In the genomic region with DNA sequence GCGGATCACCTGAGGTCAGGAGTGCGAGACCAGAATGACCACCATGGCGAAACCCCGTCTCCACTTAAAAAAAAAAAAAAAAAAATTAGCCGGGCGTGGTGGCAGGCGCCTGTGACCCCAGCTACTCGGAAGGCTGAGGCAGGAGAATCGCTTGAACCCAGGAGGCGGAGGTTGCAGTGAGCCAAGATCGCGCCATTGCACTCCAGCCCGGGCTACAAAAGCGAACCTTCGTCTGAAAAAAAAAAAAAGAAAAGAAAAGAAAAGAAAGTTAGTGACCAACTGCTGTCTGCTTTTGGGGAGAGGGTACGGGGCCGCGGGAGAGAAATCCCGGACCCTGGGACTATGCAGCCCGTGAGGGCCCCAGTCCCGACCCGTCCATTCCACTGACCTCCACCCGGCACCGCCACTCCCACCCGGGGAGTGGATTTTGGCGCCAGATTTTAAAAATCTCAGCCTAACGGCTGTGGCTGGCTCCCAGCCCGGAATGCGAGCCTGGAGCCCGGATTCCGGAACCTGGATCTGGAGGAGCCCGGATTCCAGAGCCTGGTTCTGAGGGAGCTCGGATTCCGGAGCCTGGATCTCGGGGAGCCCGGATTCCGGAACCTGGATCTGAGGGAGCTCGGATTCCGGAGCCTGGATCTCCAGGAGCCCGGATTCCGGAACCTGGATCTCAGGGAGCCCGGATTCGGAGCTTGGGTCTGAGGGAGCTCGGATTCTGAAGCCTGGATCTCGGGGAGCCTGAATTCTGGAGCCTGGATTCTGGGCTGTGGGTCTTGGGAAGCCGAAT, we compare ENCODE assay signal across 8 cellular contexts. TPM values are rescaled to one million over a fixed set of nuclear protein-coding genes. Genes with fewer than 3 reads are reported as not detected.
A peak's percentile ranks its signal among the peaks of the same experiment; 100 is the strongest.
DNase-seq lines count a peak whose midpoint lies in the region; ATAC-seq and TF ChIP-seq lines count a peak whose summit lies in the region.

No MANE protein-coding gene starts in this region.

- peak overlapping the region; percentile 83 for H2AFZ ChIP-seq in neural progenitor cell (replicated peaks)

- no peaks in the 10 kb centered on the region for H3K36me3 Mint-ChIP-seq in CD4-positive, alpha-beta T cell (ENCODE audit: low read depth)
- no peaks in the 10 kb centered on the region for H3K36me3 Mint-ChIP-seq in activated CD8-positive, alpha-beta T cell treated with anti-CD3 and anti-CD28 coated beads for 36 hours (ENCODE audit: low read depth)
- H3K36me3 Mint-ChIP-seq in neural progenitor cell, result no peaks in the 10 kb centered on the region

- peak overlapping the region; percentile 73 for H3K9ac ChIP-seq in HUES6 (ENCODE audit: low read length)
- H3K9ac ChIP-seq in neural progenitor cell, result no peak overlapping the region

- no peak overlapping the region for H3K27ac ChIP-seq in CD4-positive, alpha-beta T cell (ENCODE audit: low read depth, low read length)
- H3K27ac ChIP-seq in HUES6 (ENCODE audit: low read depth, low read length) (peak overlapping the region; percentile 68; the same call in 1 of the 2 replicates), neural progenitor cell (peak overlapping the region; percentile 84)

- peaks cover 10% of the 10 kb centered on the region for H3F3A ChIP-seq in neural progenitor cell (ENCODE audit: low read depth)

- H3K27ac Mint-ChIP-seq in CD4-positive, alpha-beta T cell, result no peak overlapping the region
- peak overlapping the region; percentile 61 for H3K27ac Mint-ChIP-seq in activated CD8-positive, alpha-beta T cell treated with anti-CD3 and anti-CD28 coated beads for 36 hours
- H3K27ac Mint-ChIP-seq in neural progenitor cell, result no peak overlapping the region

- no peak for DNase-seq in CD4-positive, alpha-beta T cell
- no peak for DNase-seq in activated CD8-positive, alpha-beta T cell treated with anti-CD3 and anti-CD28 coated beads for 36 hours
- DNase-seq in globus pallidus (ENCODE audit: low spot score) (peak; percentile 65), neural progenitor cell (ENCODE audit: low spot score) (peak; percentile 99), GDM1 (lab: John Stamatoyannopoulos, UW) (no peak)
- DNase-seq in stimulated activated CD8-positive, alpha-beta memory T cell treated with anti-CD3 and anti-CD28 coated beads, Interleukin-4, amount 100 ng/mL, for 48 hours, result no peak

- H3K9me3 ChIP-seq in CD4-positive, alpha-beta T cell (ENCODE audit: control insufficient read depth, low read length), result no peaks in the 10 kb centered on the region
- H3K9me3 ChIP-seq in HUES6 (ENCODE audit: control insufficient read depth, insufficient read depth, low read depth, low read length) (no peaks in the 10 kb centered on the region), neural progenitor cell (ENCODE audit: low read depth) (no peaks in the 10 kb centered on the region)

- H4K20me1 ChIP-seq in neural progenitor cell (ENCODE audit: low read depth), result no peaks in the 10 kb centered on the region

- intact Hi-C loops in CD4-positive, alpha-beta T cell (cut with DNase I, micrococcal nuclease), result no loop called here
- intact Hi-C loops in activated CD8-positive, alpha-beta T cell treated with anti-CD3 and anti-CD28 coated beads for 36 hours (cut with micrococcal nuclease), result no loop called here

- no peak for ATAC-seq in CD4-positive, alpha-beta T cell (ENCODE audit: poor library complexity)
- ATAC-seq in activated CD8-positive, alpha-beta T cell treated with anti-CD3 and anti-CD28 coated beads for 36 hours, result no peak
- ATAC-seq in GM21360 (IDR thresholded peaks at IDR 0.05; ENCODE audit: unreplicated experiment), result no peak

- no peaks in the 10 kb centered on the region for H3K9me3 Mint-ChIP-seq in CD4-positive, alpha-beta T cell
- H3K9me3 Mint-ChIP-seq in activated CD8-positive, alpha-beta T cell treated with anti-CD3 and anti-CD28 coated beads for 36 hours, result no peaks in the 10 kb centered on the region
- no peaks in the 10 kb centered on the region for H3K9me3 Mint-ChIP-seq in neural progenitor cell

- no peaks in the 10 kb centered on the region for H3K4me1 Mint-ChIP-seq in CD4-positive, alpha-beta T cell (ENCODE audit: low read depth)
- H3K4me1 Mint-ChIP-seq in activated CD8-positive, alpha-beta T cell treated with anti-CD3 and anti-CD28 coated beads for 36 hours (ENCODE audit: low read depth), result peaks cover 10% of the 10 kb centered on the region
- peaks cover 11% of the 10 kb centered on the region for H3K4me1 Mint-ChIP-seq in neural progenitor cell

- H3K27me3 Mint-ChIP-seq in CD4-positive, alpha-beta T cell, result no peaks in the 10 kb centered on the region
- H3K27me3 Mint-ChIP-seq in activated CD8-positive, alpha-beta T cell treated with anti-CD3 and anti-CD28 coated beads for 36 hours, result no peaks in the 10 kb centered on the region
- H3K27me3 Mint-ChIP-seq in neural progenitor cell (ENCODE audit: insufficient read depth, low read depth), result peaks cover 5% of the 10 kb centered on the region

- H3K4me3 ChIP-seq in HUES6 (ENCODE audit: low read depth, low read length), result peak overlapping the region; percentile 63
- peak overlapping the region; percentile 52 for H3K4me3 ChIP-seq in neural progenitor cell

- H3K27me3 ChIP-seq in CD4-positive, alpha-beta T cell (ENCODE audit: control insufficient read depth, insufficient read depth, low read length), result no peaks in the 10 kb centered on the region
- H3K27me3 ChIP-seq in HUES6 (ENCODE audit: control insufficient read depth, insufficient read depth, low read length) (no peaks in the 10 kb centered on the region), neural progenitor cell (no peaks in the 10 kb centered on the region)

- H3K4me1 ChIP-seq in HUES6 (ENCODE audit: control insufficient read depth, insufficient read depth, low read length) (peaks cover 2% of the 10 kb centered on the region; the same call in 1 of the 2 replicates), neural progenitor cell (no peaks in the 10 kb centered on the region)

- TF ChIP-seq CTCF in CD4-positive, alpha-beta T cell (IDR thresholded peaks at IDR 0.05), result no peak
- TF ChIP-seq CTCF in activated CD8-positive, alpha-beta T cell treated with anti-CD3 and anti-CD28 coated beads for 36 hours (IDR thresholded peaks at IDR 0.05), result no peak
- no peak for TF ChIP-seq CTCF in neural progenitor cell (IDR thresholded peaks at IDR 0.05)

- H3K36me3 ChIP-seq in HUES6 (ENCODE audit: control insufficient read depth, insufficient read depth, low read length), result no peaks in the 10 kb centered on the region
- H3K36me3 ChIP-seq in neural progenitor cell, result no peaks in the 10 kb centered on the region

- H3K4me2 ChIP-seq in neural progenitor cell, result peak overlapping the region; percentile 70

- POLR2A ChIA-PET in CD4-positive, alpha-beta T cell (lab: Charles Lee), result interaction anchor here (0.8 to 1.5 kb wide), 2 partner anchors 13 to 158 kb away, joined by 3 to 13 read pairs; a partner anchor contains a TSS
- POLR2A ChIA-PET in activated CD8-positive, alpha-beta T cell treated with anti-CD3 and anti-CD28 coated beads for 36 hours (lab: Charles Lee), result interaction anchor here (0.9 to 4.4 kb wide), 5 partner anchors 14 to 136 kb away, joined by 3 to 26 read pairs (median 5); a partner anchor contains a TSS

- peak overlapping the region; percentile 20 for H3K4me3 Mint-ChIP-seq in CD4-positive, alpha-beta T cell
- peak overlapping the region; percentile 86 for H3K4me3 Mint-ChIP-seq in activated CD8-positive, alpha-beta T cell treated with anti-CD3 and anti-CD28 coated beads for 36 hours
- H3K4me3 Mint-ChIP-seq in neural progenitor cell, result peak overlapping the region; percentile 78

- no peaks in the 10 kb centered on the region for H3K79me2 ChIP-seq in neural progenitor cell (ENCODE audit: low read depth)

- CTCF ChIA-PET in CD4-positive, alpha-beta T cell (lab: Charles Lee), result interaction anchor here (2.2 kb wide), 1 partner anchor 174 kb away, joined by 7 read pairs; no protein-coding TSS in a partner anchor
- CTCF ChIA-PET in activated CD8-positive, alpha-beta T cell treated with anti-CD3 and anti-CD28 coated beads for 36 hours (lab: Charles Lee), result interaction anchor here (0.9 to 2.2 kb wide), 10 partner anchors 11 to 186 kb away, joined by 3 to 7 read pairs (median 4); a partner anchor contains a TSS

RNA-seq across cellular contexts. Expression of a gene that starts 6.1 kb away (rescaled TPM):
- total RNA-seq in CD4-positive, alpha-beta T cell, result 1 to 10 TPM; 9.7 to 10.0 TPM
- total RNA-seq in activated CD8-positive, alpha-beta T cell treated with anti-CD3 and anti-CD28 coated beads for 36 hours, result 10 to 100 TPM; 90.9 to 96.3 TPM
- total RNA-seq in neural progenitor cell (ENCODE audit: low replicate concordance), result 78.0 and 246 TPM in 2 replicates

RNA-seq across cellular contexts. Expression of a gene that starts 13.1 kb away (rescaled TPM):
- total RNA-seq in CD4-positive, alpha-beta T cell, result 100 to 1,000 TPM; 284 to 285 TPM
- 100 to 1,000 TPM in 1 of 2 experiments, 10 to 100 TPM in 1; 98.3 to 102 TPM for total RNA-seq in activated CD8-positive, alpha-beta T cell treated with anti-CD3 and anti-CD28 coated beads for 36 hours
- 3.9 and 6.2 TPM in 2 replicates for total RNA-seq in neural progenitor cell (ENCODE audit: low replicate concordance)

RNA-seq across cellular contexts. Expression of a gene that starts 35.4 kb away (rescaled TPM):
- total RNA-seq in CD4-positive, alpha-beta T cell, result 10 to 100 TPM; 17.3 to 22.3 TPM
- 100 to 1,000 TPM; 113 to 121 TPM for total RNA-seq in activated CD8-positive, alpha-beta T cell treated with anti-CD3 and anti-CD28 coated beads for 36 hours
- total RNA-seq in neural progenitor cell (ENCODE audit: low replicate concordance), result 22.3 and 37.9 TPM in 2 replicates

Comparison
In these comparisons a context has a peak if more than half of its experiments do, and no peak if none do; other contexts are left out.
1. DNase-seq: peak in globus pallidus (single experiment) and neural progenitor cell (single experiment); none in CD4-positive, alpha-beta T cell (0 of 10), activated CD8-positive, alpha-beta T cell treated with anti-CD3 and anti-CD28 coated beads for 36 hours (single experiment), GDM1 (single experiment) and stimulated activated CD8-positive, alpha-beta memory T cell treated with anti-CD3 and anti-CD28 coated beads, Interleukin-4, amount 100 ng/mL, for 48 hours (single experiment).
2. H3K4me3 Mint-ChIP-seq: peak in every context shown above with its lines; median percentile 86 in activated CD8-positive, alpha-beta T cell treated with anti-CD3 and anti-CD28 coated beads for 36 hours; 78 in neural progenitor cell; 20 in CD4-positive, alpha-beta T cell.
3. RNA of a gene that starts 13.1 kb away (total RNA-seq): 284 to 285 TPM in CD4-positive, alpha-beta T cell and 98.3 to 102 TPM in activated CD8-positive, alpha-beta T cell treated with anti-CD3 and anti-CD28 coated beads for 36 hours; 3.9 to 6.2 TPM in neural progenitor cell; every median in the first group is over 10 times any median in the second.